Comparison of ENCODE assay signal across 23 cellular contexts in genomic region chr6:166721576-166721975, GRCh38.
A peak's percentile ranks its signal among the peaks of the same experiment; 100 is the strongest.
DNase-seq lines count a peak whose midpoint lies in the region; ATAC-seq, FAIRE-seq and TF ChIP-seq lines count a peak whose summit lies in the region.
"Had no signal": no experiment of that assay in that cellular context is flagged by ENCODE, and none has a peak within 500 bp of the region (broad histone marks: within the 10 kb centered on the region; RNA-seq: fewer than 3 reads in every experiment).

No MANE protein-coding gene starts in this region.

- no peak for TF ChIP-seq POLR2A in H54 (IDR thresholded peaks at IDR 0.05; ENCODE audit: low read depth, low read length)

- POLR2A ChIA-PET in activated CD4-positive, alpha-beta T cell treated with anti-CD3 and anti-CD28 coated beads for 36 hours (lab: Charles Lee): no interaction called here

- no peak for FAIRE-seq in H54 (lab: Jason Lieb, UNC)
- FAIRE-seq: A204.1, D721Med, GM12878 had no signal

- peak overlapping the region; percentile 58 for H3K27ac Mint-ChIP-seq in neural crest cell (ENCODE audit: unreplicated experiment)
- H3K27ac Mint-ChIP-seq in activated CD4-positive, alpha-beta T cell treated with anti-CD3 and anti-CD28 coated beads for 36 hours: no peak overlapping the region
- H3K27ac Mint-ChIP-seq: CD4-positive, alpha-beta T cell had no signal

- intact Hi-C loops in activated CD4-positive, alpha-beta T cell treated with anti-CD3 and anti-CD28 coated beads for 36 hours (cut with DNase I, micrococcal nuclease): no loop called here

- no peaks in the 10 kb centered on the region for H3K27me3 Mint-ChIP-seq in neural crest cell (ENCODE audit: low read depth)
- no peaks in the 10 kb centered on the region for H3K27me3 Mint-ChIP-seq in activated CD4-positive, alpha-beta T cell treated with anti-CD3 and anti-CD28 coated beads for 36 hours
- H3K27me3 Mint-ChIP-seq: CD4-positive, alpha-beta T cell had no signal

- no peak for ATAC-seq in activated CD4-positive, alpha-beta T cell treated with anti-CD3 and anti-CD28 coated beads for 36 hours
- ATAC-seq: GM12878 had no signal

- CTCF ChIA-PET in activated CD4-positive, alpha-beta T cell treated with anti-CD3 and anti-CD28 coated beads for 36 hours (lab: Charles Lee): no interaction called here

- no peaks in the 10 kb centered on the region for H3K4me1 Mint-ChIP-seq in neural crest cell
- no peaks in the 10 kb centered on the region for H3K4me1 Mint-ChIP-seq in activated CD4-positive, alpha-beta T cell treated with anti-CD3 and anti-CD28 coated beads for 36 hours

- no peaks in the 10 kb centered on the region for H3K36me3 Mint-ChIP-seq in neural crest cell (ENCODE audit: low read depth)
- H3K36me3 Mint-ChIP-seq in activated CD4-positive, alpha-beta T cell treated with anti-CD3 and anti-CD28 coated beads for 36 hours (ENCODE audit: low read depth): no peaks in the 10 kb centered on the region

- DNase-seq in A172 (ENCODE audit: low spot score) (peak; percentile 55), H54 (ENCODE audit: insufficient read length, low spot score) (peak; percentile 22), cerebellum (ENCODE audit: low spot score) (peak; percentile 58), neural crest cell (ENCODE audit: low read depth, low spot score) (no peak), DMS53 treated with DMSO at 0.1 percent for 48 hours (lab: John Stamatoyannopoulos, UW; ENCODE audit: unreplicated experiment) (no peak), anterior cingulate cortex (lab: John Stamatoyannopoulos, UW) (no peak)
- DNase-seq in activated CD4-positive, alpha-beta T cell treated with anti-CD3 and anti-CD28 coated beads for 36 hours: no peak
- DNase-seq: CD4-positive, alpha-beta T cell; GDM1; H7; KBM-7; MM.1S; NCI-H1694; NCI-H2029 treated with DMSO at 0.1 percent for 48 hours; NCI-H2171; NCI-H226; NCI-H510A; NCI-H69; SK-N-SH; SW 1271 had no signal

- no peaks in the 10 kb centered on the region for H3K9me3 Mint-ChIP-seq in neural crest cell
- H3K9me3 Mint-ChIP-seq in activated CD4-positive, alpha-beta T cell treated with anti-CD3 and anti-CD28 coated beads for 36 hours (ENCODE audit: low read depth): no peaks in the 10 kb centered on the region
- H3K9me3 Mint-ChIP-seq: CD4-positive, alpha-beta T cell had no signal

- TF ChIP-seq CTCF in neural crest cell (conservative IDR thresholded peaks at IDR 0.05): no peak

- H3K4me3 Mint-ChIP-seq in neural crest cell: no peak overlapping the region
- no peak overlapping the region for H3K4me3 Mint-ChIP-seq in activated CD4-positive, alpha-beta T cell treated with anti-CD3 and anti-CD28 coated beads for 36 hours
- H3K4me3 Mint-ChIP-seq: CD4-positive, alpha-beta T cell had no signal

Comparison
In these comparisons a context has a peak if more than half of its experiments do, and no peak if none do; other contexts are left out.
1. DNase-seq: peak in A172 (single experiment), H54 (single experiment) and cerebellum (single experiment); none in neural crest cell (single experiment), DMS53 treated with DMSO at 0.1 percent for 48 hours (single experiment), anterior cingulate cortex (0 of 58) and activated CD4-positive, alpha-beta T cell treated with anti-CD3 and anti-CD28 coated beads for 36 hours (single experiment).